Comparison of ENCODE assay signal across 25 cellular contexts in the genomic region with DNA sequence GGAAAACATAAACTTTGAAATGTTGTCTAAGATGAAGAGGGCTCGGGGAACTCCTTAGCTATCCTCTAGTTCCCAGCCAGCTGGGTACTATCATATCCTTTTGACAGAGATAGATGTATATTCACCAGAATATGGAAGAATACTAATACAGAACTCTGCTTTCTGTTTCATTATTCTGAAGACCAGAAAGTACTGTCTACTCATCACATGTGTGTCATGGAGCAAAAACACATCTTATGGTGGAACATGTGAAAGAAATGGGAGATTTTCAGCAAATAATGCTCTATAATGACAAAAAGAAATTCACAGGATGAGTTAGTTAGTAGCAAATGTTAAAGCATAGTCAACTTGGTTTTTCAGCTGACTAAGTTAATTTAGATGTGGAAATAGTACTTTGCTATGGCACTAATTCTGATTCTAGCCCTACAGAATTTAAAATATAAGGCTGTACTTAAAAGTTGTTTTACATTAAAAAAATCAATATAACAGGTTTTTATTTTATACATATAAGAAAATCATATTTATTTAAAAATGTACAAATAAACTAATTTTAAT. TPM values are rescaled to one million over a fixed set of nuclear protein-coding genes. Genes with fewer than 3 reads are reported as not detected.
DNase-seq lines count a peak whose midpoint lies in the region; ATAC-seq, FAIRE-seq and TF ChIP-seq lines count a peak whose summit lies in the region.
"Had no signal": no experiment of that assay in that cellular context is flagged by ENCODE, and none has a peak within 500 bp of the region (broad histone marks: within the 10 kb centered on the region; RNA-seq: fewer than 3 reads in every experiment).

No MANE protein-coding gene starts in this region.

- no peak overlapping the region for H3K56ac ChIP-seq in H9 (ENCODE audit: insufficient read length, low read depth, low read length)

- no peak overlapping the region for H3K18ac ChIP-seq in H9 (ENCODE audit: insufficient read length, low read depth, low read length)

- H4K91ac ChIP-seq in H9 (ENCODE audit: insufficient read length, low read depth, low read length): no peak overlapping the region

- no peak for TF ChIP-seq CTCF in hepatocyte (IDR thresholded peaks at IDR 0.05; ENCODE audit: poor library complexity)
- no peak for TF ChIP-seq CTCF in H9 (conservative IDR thresholded peaks at IDR 0.05)

- no peak overlapping the region for H2BK20ac ChIP-seq in H9 (ENCODE audit: low read depth, low read length, poor library complexity, severe bottlenecking)

- FAIRE-seq in RCC 7860 (lab: Jason Lieb, UNC): peak; percentile 25
- FAIRE-seq: D721Med, HTR-8/SVneo had no signal

- H4K20me1 ChIP-seq in hepatocyte (ENCODE audit: insufficient read depth, poor library complexity, severe bottlenecking) (no peaks in the 10 kb centered on the region), H9 (ENCODE audit: control insufficient read depth, insufficient read depth, insufficient read length) (no peaks in the 10 kb centered on the region)
- H4K20me1 ChIP-seq: BLaER1 had no signal

- no peak overlapping the region for H2AK5ac ChIP-seq in H9 (ENCODE audit: insufficient read length, low read length)

- H3K4me1 ChIP-seq in hepatocyte (ENCODE audit: insufficient read depth) (peaks cover 9% of the 10 kb centered on the region), H9 (ENCODE audit: insufficient read depth, low read length) (no peaks in the 10 kb centered on the region)
- H3K4me1 ChIP-seq: BLaER1 had no signal

- H2BK120ac ChIP-seq in H9 (ENCODE audit: low read depth, low read length, poor library complexity, severe bottlenecking): no peak overlapping the region

- no peak overlapping the region for H2BK12ac ChIP-seq in H9 (ENCODE audit: insufficient read length, low read depth, low read length)

- H3K4me3 ChIP-seq in hepatocyte: no peak overlapping the region
- H3K4me3 ChIP-seq: BLaER1, GM23248 had no signal

- H3K4ac ChIP-seq in H9 (ENCODE audit: low read depth, low read length): no peak overlapping the region

- H2BK5ac ChIP-seq in H9 (ENCODE audit: insufficient read length, low read length): no peak overlapping the region

- no peaks in the 10 kb centered on the region for H3K79me1 ChIP-seq in H9 (ENCODE audit: insufficient read depth, low read depth, low read length, poor library complexity, severe bottlenecking)

- no peak overlapping the region for H4K8ac ChIP-seq in H9 (replicated peaks; ENCODE audit: insufficient read length, low read depth, low read length)

- no peak overlapping the region for H3K4me3 Mint-ChIP-seq in activated T-cell treated with anti-CD3 and anti-CD28 coated beads, Interleukin-2, amount 50 U/mL, for 4 hours
- no peak overlapping the region for H3K4me3 Mint-ChIP-seq in H9
- H3K4me3 Mint-ChIP-seq: CD4-positive, CD25-positive, alpha-beta regulatory T cell had no signal

- no peaks in the 10 kb centered on the region for H3K23me2 ChIP-seq in H9 (ENCODE audit: insufficient read length, low read depth, low read length, poor library complexity, severe bottlenecking)

- no peak overlapping the region for H3K9ac ChIP-seq in H9 (ENCODE audit: extremely low read depth, insufficient read length, low read length)
- H3K9ac ChIP-seq: BLaER1, GM23248, KMS-11 had no signal

- H3K9me2 ChIP-seq in hepatocyte (replicated peaks; ENCODE audit: insufficient read depth): no peaks in the 10 kb centered on the region

- ATAC-seq in activated T-cell treated with anti-CD3 and anti-CD28 coated beads, Interleukin-2, amount 50 U/mL, for 4 hours: peak; percentile 38 to 51

- no peak overlapping the region for H2AFZ ChIP-seq in hepatocyte
- H2AFZ ChIP-seq in H9 (ENCODE audit: low read length): no peak overlapping the region
- H2AFZ ChIP-seq: GM23248 had no signal

- H3K79me2 ChIP-seq in hepatocyte (peaks cover 16% of the 10 kb centered on the region), H9 (ENCODE audit: insufficient read depth, low read length) (no peaks in the 10 kb centered on the region)

- no peak for DNase-seq in activated T-cell treated with anti-CD3 and anti-CD28 coated beads, Interleukin-2, amount 50 U/mL, for 4 hours
- DNase-seq in activated T-cell treated with anti-CD3 and anti-CD28 coated beads, Interleukin-2, amount 50 U/mL, for 48 hours: no peak
- DNase-seq in RCC 7860 (ENCODE audit: low spot score) (no peak), hepatocyte (ENCODE audit: low spot score) (no peak), H9 (no peak), NCI-H526 (lab: John Stamatoyannopoulos, UW) (no peak), iPS-NIHi11 (ENCODE audit: low spot score) (no peak)
- DNase-seq: 8988T; CD4-positive, CD25-positive, alpha-beta regulatory T cell; GM23248; H7; MM.1S; NCI-H1417 treated with DMSO at 0.1 percent for 48 hours; NCI-H187 treated with DMSO at 0.1 percent for 48 hours; NCI-H2171 treated with DMSO at 0.1 percent for 48 hours; NCI-H524; NCI-H82; NK-92 treated with Interleukin-12 subunit alpha and Interleukin-12 subunit beta, amount 100 ng/mL, for 24 hours; SHP77 had no signal

- H3K27ac ChIP-seq in hepatocyte (no peak overlapping the region), H9 (ENCODE audit: insufficient read length, low read depth, low read length) (no peak overlapping the region)
- H3K27ac ChIP-seq: BLaER1, GM23248, KMS-11, RWPE1 had no signal

- H2BK15ac ChIP-seq in H9 (ENCODE audit: low read depth, low read length): no peak overlapping the region

- peak overlapping the region; percentile 43 for H3K4me2 ChIP-seq in hepatocyte
- H3K4me2 ChIP-seq in H9 (ENCODE audit: insufficient read depth, insufficient read length, low read length): no peak overlapping the region
- H3K4me2 ChIP-seq: BLaER1, KMS-11 had no signal

- peaks cover 5% of the 10 kb centered on the region for H3K27me3 ChIP-seq in hepatocyte
- peaks cover 6% of the 10 kb centered on the region; the same call in 1 of the 2 replicates for H3K27me3 ChIP-seq in H9 (ENCODE audit: insufficient read depth, low read length)

- no peaks in the 10 kb centered on the region for H3K36me3 ChIP-seq in hepatocyte (replicated peaks; ENCODE audit: insufficient read depth, low read depth)
- H3K36me3 ChIP-seq: BLaER1 had no signal

- no peak overlapping the region for H3K14ac ChIP-seq in H9 (ENCODE audit: insufficient read depth, low read length)

- H3K9me3 Mint-ChIP-seq in activated T-cell treated with anti-CD3 and anti-CD28 coated beads, Interleukin-2, amount 50 U/mL, for 4 hours: no peaks in the 10 kb centered on the region
- H3K9me3 Mint-ChIP-seq in H9: no peaks in the 10 kb centered on the region
- H3K9me3 Mint-ChIP-seq: CD4-positive, CD25-positive, alpha-beta regulatory T cell had no signal

- H3T11ph ChIP-seq in H9 (ENCODE audit: low read length): no peak overlapping the region

- WGBS in hepatocyte (ENCODE audit: low lambda C conversion rate, missing lambda C conversion rate): 83% methylated on average over 1 of the region's 1 CpG
- WGBS in H9 (ENCODE audit: extremely low coverage, insufficient read length, low lambda C conversion rate): no CpG with 5 or more reads among the region's 1 CpG

- no peak overlapping the region for H3K23ac ChIP-seq in H9 (ENCODE audit: insufficient read length, low read depth, low read length)

- H3K9me3 ChIP-seq in hepatocyte (ENCODE audit: low read depth): no peaks in the 10 kb centered on the region
- no peaks in the 10 kb centered on the region for H3K9me3 ChIP-seq in H9 (ENCODE audit: control insufficient read depth, low read depth, low read length)
- H3K9me3 ChIP-seq: BLaER1 had no signal

- H3K4me1 Mint-ChIP-seq in activated T-cell treated with anti-CD3 and anti-CD28 coated beads, Interleukin-2, amount 50 U/mL, for 4 hours (ENCODE audit: low read depth): no peaks in the 10 kb centered on the region
- H3K4me1 Mint-ChIP-seq in H9: no peaks in the 10 kb centered on the region; a peak in 1 of 4 replicates
- H3K4me1 Mint-ChIP-seq: CD4-positive, CD25-positive, alpha-beta regulatory T cell had no signal

- no peak overlapping the region for H4K5ac ChIP-seq in H9 (ENCODE audit: insufficient read length, low read depth, low read length)

- H3K27me3 Mint-ChIP-seq in activated T-cell treated with anti-CD3 and anti-CD28 coated beads, Interleukin-2, amount 50 U/mL, for 4 hours (ENCODE audit: low read depth): peaks cover 2% of the 10 kb centered on the region
- peaks cover 39% of the 10 kb centered on the region for H3K27me3 Mint-ChIP-seq in H9 (ENCODE audit: low read depth)

- peaks cover 16% of the 10 kb centered on the region for H3K36me3 Mint-ChIP-seq in activated T-cell treated with anti-CD3 and anti-CD28 coated beads, Interleukin-2, amount 50 U/mL, for 4 hours (ENCODE audit: insufficient read depth)
- no peaks in the 10 kb centered on the region for H3K36me3 Mint-ChIP-seq in H9 (ENCODE audit: insufficient read depth in 1 of 3, low read depth in 3 of 3)

- H3K27ac Mint-ChIP-seq in H9: no peak overlapping the region
- H3K27ac Mint-ChIP-seq: CD4-positive, CD25-positive, alpha-beta regulatory T cell had no signal

RNA-seq across cellular contexts. Expression of a gene that starts 16.5 kb away (rescaled TPM):
- under 1 TPM in 1 of 3 donors, not detected in 2; 0.11 TPM for total RNA-seq in activated T-cell treated with anti-CD3 and anti-CD28 coated beads, Interleukin-2, amount 50 U/mL, for 4 hours
- 3.9 and 5.3 TPM in 2 replicates for total RNA-seq in hepatocyte
- 3.3 and 4.7 TPM in 2 replicates for polyA plus RNA-seq in hepatocyte
- total RNA-seq in H9 (2021): 0.15 and 0.33 TPM in 2 replicates
- total RNA-seq: H7, SK-MEL-5 had no signal
- polyA plus RNA-seq: CD4-positive, CD25-positive, alpha-beta regulatory T cell had no signal

RNA-seq across cellular contexts. Expression of a gene that starts 41.8 kb away (rescaled TPM):
- total RNA-seq in activated T-cell treated with anti-CD3 and anti-CD28 coated beads, Interleukin-2, amount 50 U/mL, for 4 hours: 100 to 1,000 TPM; 129 to 145 (median 143) TPM
- total RNA-seq in hepatocyte (154 and 175 TPM in 2 replicates), H9 (2021) (94.2 and 109 TPM in 2 replicates)
- 185 and 193 TPM in 2 replicates for polyA plus RNA-seq in hepatocyte
